Comparison of ENCODE assay signal across 11 cellular contexts in the genomic region with DNA sequence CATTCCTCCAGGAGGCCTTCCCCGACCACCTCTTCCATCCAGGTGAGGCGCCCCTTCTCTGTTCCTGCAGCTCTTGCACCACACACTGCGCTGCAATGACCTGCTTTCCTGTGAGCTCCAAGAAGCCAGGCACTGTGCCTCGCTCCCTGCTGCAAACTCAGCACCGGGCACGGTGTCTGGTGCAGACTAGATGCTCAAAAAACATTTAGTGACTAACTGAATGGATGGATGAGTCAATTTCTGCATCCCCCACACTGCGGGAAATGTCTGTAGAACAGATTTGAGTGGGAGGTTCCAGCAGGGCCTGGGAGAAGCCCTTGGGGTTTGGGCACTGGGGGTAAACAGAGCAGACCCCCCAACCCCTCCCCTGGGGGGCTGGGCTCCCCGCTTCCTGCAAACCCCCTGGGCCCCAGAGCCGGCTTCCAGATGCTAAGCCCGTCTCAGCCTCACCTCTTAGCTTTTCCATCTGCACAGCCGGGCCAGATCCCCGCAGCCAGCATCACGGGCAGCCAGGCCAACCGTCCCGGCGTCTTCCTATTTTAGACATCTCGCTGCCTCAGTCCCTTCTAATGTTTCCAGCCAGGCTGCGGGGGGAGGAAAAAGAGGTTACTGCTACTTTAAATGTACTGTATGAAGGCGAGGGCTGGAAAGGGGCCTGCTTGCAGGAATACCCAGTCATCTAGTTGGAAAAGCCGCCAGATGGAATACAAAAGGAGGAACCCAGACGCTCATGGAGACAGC.
DNase-seq lines count a peak whose midpoint lies in the region; ATAC-seq and TF ChIP-seq lines count a peak whose summit lies in the region.
"Had no signal": no experiment of that assay in that cellular context is flagged by ENCODE, and none has a peak within 500 bp of the region (broad histone marks: within the 10 kb centered on the region; RNA-seq: fewer than 3 reads in every experiment).

No MANE protein-coding gene starts in this region.

- H2BK5ac ChIP-seq in neuronal stem cell (ENCODE audit: low read length) = no peak overlapping the region

- peaks cover 35 to 60% of the 10 kb centered on the region in 2 donors for H3K27me3 Mint-ChIP-seq in effector memory CD8-positive, alpha-beta T cell

- H3K4me3 Mint-ChIP-seq in effector memory CD8-positive, alpha-beta T cell = no peak overlapping the region
- H3K4me3 Mint-ChIP-seq: IgD-negative memory B cell; stimulated activated effector memory CD8-positive, alpha-beta T cell treated with anti-CD3 and anti-CD28 coated beads, Interleukin-12 subunit alpha, Interleukin-12 subunit beta, amount 100 ng/mL, for 72 hours had no signal

- no peak overlapping the region for H3K9ac ChIP-seq in neuronal stem cell (ENCODE audit: low read depth, low read length, poor library complexity)

- peak overlapping the region; percentile 79 for H2AFZ ChIP-seq in neuronal stem cell (ENCODE audit: low read length)

- ATAC-seq in SK-N-SH treated with all-trans-retinoic acid at 6 μM for 48 hours (peak; percentile 55), HG02759 (IDR thresholded peaks at IDR 0.05; ENCODE audit: unreplicated experiment) (no peak), HG02885 (IDR thresholded peaks at IDR 0.05; ENCODE audit: poor library complexity, unreplicated experiment) (no peak)
- ATAC-seq in effector memory CD8-positive, alpha-beta T cell (replicated peaks) = no peak
- ATAC-seq: stimulated activated effector memory CD8-positive, alpha-beta T cell treated with anti-CD3 and anti-CD28 coated beads, Interleukin-12 subunit alpha, Interleukin-12 subunit beta, amount 100 ng/mL, for 72 hours had no signal

- WGBS in neuronal stem cell (ENCODE audit: extremely low coverage in 2 of 2, insufficient read length in 2 of 2, insufficient replicate concordance in 1 of 2), 2 donors = no CpG with 5 or more reads among the region's 21 CpGs

- H3K27me3 ChIP-seq in neuronal stem cell (ENCODE audit: control insufficient read depth in 3 of 3, insufficient read depth in 3 of 3, low read depth in 1 of 3, low read length in 3 of 3) = peaks cover 0 to 58% (median 0%) of the 10 kb centered on the region in 3 experiments

- H3K4me1 Mint-ChIP-seq in effector memory CD8-positive, alpha-beta T cell (ENCODE audit: low read depth in 2 of 2) = peaks cover 0 to under 1% of the 10 kb centered on the region in 2 donors
- H3K4me1 Mint-ChIP-seq: naive B cell had no signal

- no peak overlapping the region for H3K4me2 ChIP-seq in neuronal stem cell (ENCODE audit: insufficient read depth, low read length, poor library complexity, severe bottlenecking)

- no peak overlapping the region for H3K27ac ChIP-seq in neuronal stem cell (replicated peaks; ENCODE audit: low read length)

- peak overlapping the region; percentile 83 for H3K18ac ChIP-seq in neuronal stem cell (ENCODE audit: low read length)

- no peaks in the 10 kb centered on the region for H3K9me3 ChIP-seq in neuronal stem cell (replicated peaks in 1 of 2; ENCODE audit: control insufficient read depth in 2 of 2, insufficient read depth in 1 of 2, low read depth in 1 of 2, low read length in 2 of 2)

- peaks cover 16 to 22% of the 10 kb centered on the region in 2 donors for H3K4me1 ChIP-seq in neuronal stem cell (ENCODE audit: control insufficient read depth in 2 of 2, insufficient read depth in 1 of 2, low read depth in 1 of 2, low read length in 2 of 2)

- peak overlapping the region; percentile 7 for H2BK15ac ChIP-seq in neuronal stem cell (ENCODE audit: low read length)

- H3K4me3 ChIP-seq in fibroblast of villous mesenchyme (ENCODE audit: low read depth, low read length) (no peak overlapping the region), neuronal stem cell (ENCODE audit: low read length in 2 of 2) (no peak overlapping the region)

- H3K36me3 ChIP-seq in neuronal stem cell (replicated peaks in 1 of 2; ENCODE audit: control insufficient read depth in 2 of 2, insufficient read depth in 2 of 2, low read length in 2 of 2) = no peaks in the 10 kb centered on the region

- no peak overlapping the region for H3K27ac Mint-ChIP-seq in effector memory CD8-positive, alpha-beta T cell
- H3K27ac Mint-ChIP-seq: IgD-negative memory B cell; naive B cell; stimulated activated effector memory CD8-positive, alpha-beta T cell treated with anti-CD3 and anti-CD28 coated beads, Interleukin-12 subunit alpha, Interleukin-12 subunit beta, amount 100 ng/mL, for 72 hours had no signal

- H3K36me3 Mint-ChIP-seq in effector memory CD8-positive, alpha-beta T cell (ENCODE audit: insufficient read depth) = no peaks in the 10 kb centered on the region
- H3K36me3 Mint-ChIP-seq: naive B cell; stimulated activated effector memory CD8-positive, alpha-beta T cell treated with anti-CD3 and anti-CD28 coated beads, Interleukin-12 subunit alpha, Interleukin-12 subunit beta, amount 100 ng/mL, for 72 hours had no signal

- no peak overlapping the region for H3K14ac ChIP-seq in neuronal stem cell (ENCODE audit: low read length)

- H3K23ac ChIP-seq in neuronal stem cell (ENCODE audit: low read depth, low read length, poor library complexity) = peak overlapping the region; percentile 5

- no peak overlapping the region for H3K4ac ChIP-seq in neuronal stem cell (ENCODE audit: low read length)

- H3K79me1 ChIP-seq in neuronal stem cell (ENCODE audit: low read depth, low read length) = no peaks in the 10 kb centered on the region

- no peak overlapping the region for H4K8ac ChIP-seq in neuronal stem cell (ENCODE audit: low read depth, low read length)

- TF ChIP-seq CTCF in fibroblast of villous mesenchyme (IDR thresholded peaks at IDR 0.05; ENCODE audit: insufficient read depth, low read depth, low read length) = no peak

- peak overlapping the region; percentile 37 for H2AK5ac ChIP-seq in neuronal stem cell (ENCODE audit: low read depth, low read length)

- no peak overlapping the region for H2BK120ac ChIP-seq in neuronal stem cell (ENCODE audit: low read depth, low read length)

- DNase-seq in AG08396 (ENCODE audit: low spot score) (peak; percentile 64), fibroblast of villous mesenchyme (ENCODE audit: low read depth) (peak; percentile 22), neuronal stem cell (ENCODE audit: low spot score) (no peak)
- DNase-seq in activated CD8-positive, alpha-beta memory T cell treated with anti-CD3 and anti-CD28 coated beads, Interleukin-2, amount 50 U/mL, for 48 hours = no peak
- no peak for DNase-seq in effector memory CD8-positive, alpha-beta T cell
- DNase-seq: naive B cell had no signal

- H4K91ac ChIP-seq in neuronal stem cell (ENCODE audit: low read depth, low read length, poor library complexity) = no peak overlapping the region

- H2BK12ac ChIP-seq in neuronal stem cell (ENCODE audit: low read length) = peak overlapping the region; percentile 14

- peaks cover 0 to 2% of the 10 kb centered on the region in 2 donors for H3K9me3 Mint-ChIP-seq in effector memory CD8-positive, alpha-beta T cell
- H3K9me3 Mint-ChIP-seq: IgD-negative memory B cell; naive B cell; stimulated activated effector memory CD8-positive, alpha-beta T cell treated with anti-CD3 and anti-CD28 coated beads, Interleukin-12 subunit alpha, Interleukin-12 subunit beta, amount 100 ng/mL, for 72 hours had no signal

TF ChIP-seq in SK-N-SH treated with all-trans-retinoic acid at 6 μM for 48 hours, 23 proteins besides CTCF, POLR2A, EP300 and RAD21:
- TF ChIP-seq, protein P1, sequence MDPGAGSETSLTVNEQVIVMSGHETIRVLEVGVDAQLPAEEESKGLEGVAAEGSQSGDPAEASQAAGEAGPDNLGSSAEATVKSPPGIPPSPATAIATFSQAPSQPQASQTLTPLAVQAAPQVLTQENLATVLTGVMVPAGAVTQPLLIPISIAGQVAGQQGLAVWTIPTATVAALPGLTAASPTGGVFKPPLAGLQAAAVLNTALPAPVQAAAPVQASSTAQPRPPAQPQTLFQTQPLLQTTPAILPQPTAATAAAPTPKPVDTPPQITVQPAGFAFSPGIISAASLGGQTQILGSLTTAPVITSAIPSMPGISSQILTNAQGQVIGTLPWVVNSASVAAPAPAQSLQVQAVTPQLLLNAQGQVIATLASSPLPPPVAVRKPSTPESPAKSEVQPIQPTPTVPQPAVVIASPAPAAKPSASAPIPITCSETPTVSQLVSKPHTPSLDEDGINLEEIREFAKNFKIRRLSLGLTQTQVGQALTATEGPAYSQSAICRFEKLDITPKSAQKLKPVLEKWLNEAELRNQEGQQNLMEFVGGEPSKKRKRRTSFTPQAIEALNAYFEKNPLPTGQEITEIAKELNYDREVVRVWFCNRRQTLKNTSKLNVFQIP (CRISPR knock-in tag; IDR thresholded peaks at IDR 0.05; ENCODE audit: borderline replicate concordance, low read depth) = no peak
- 0 out of 2 replicates have a peak, but pooled peaks have one; percentile 7 for TF ChIP-seq TSHZ2 (CRISPR knock-in tag; IDR thresholded peaks at IDR 0.05)
TF ChIP-seq in SK-N-SH treated with all-trans-retinoic acid at 6 μM for 48 hours: peak in this region for 1.

Comparison
In these comparisons a context has a peak if more than half of its experiments do, and no peak if none do; other contexts are left out.
1. DNase-seq: peak in AG08396 (single experiment) and fibroblast of villous mesenchyme (single experiment); none in neuronal stem cell (single experiment), activated CD8-positive, alpha-beta memory T cell treated with anti-CD3 and anti-CD28 coated beads, Interleukin-2, amount 50 U/mL, for 48 hours (single experiment) and effector memory CD8-positive, alpha-beta T cell (0 of 3).